8 cellular contexts compared by ENCODE assay signal in the genomic region with DNA sequence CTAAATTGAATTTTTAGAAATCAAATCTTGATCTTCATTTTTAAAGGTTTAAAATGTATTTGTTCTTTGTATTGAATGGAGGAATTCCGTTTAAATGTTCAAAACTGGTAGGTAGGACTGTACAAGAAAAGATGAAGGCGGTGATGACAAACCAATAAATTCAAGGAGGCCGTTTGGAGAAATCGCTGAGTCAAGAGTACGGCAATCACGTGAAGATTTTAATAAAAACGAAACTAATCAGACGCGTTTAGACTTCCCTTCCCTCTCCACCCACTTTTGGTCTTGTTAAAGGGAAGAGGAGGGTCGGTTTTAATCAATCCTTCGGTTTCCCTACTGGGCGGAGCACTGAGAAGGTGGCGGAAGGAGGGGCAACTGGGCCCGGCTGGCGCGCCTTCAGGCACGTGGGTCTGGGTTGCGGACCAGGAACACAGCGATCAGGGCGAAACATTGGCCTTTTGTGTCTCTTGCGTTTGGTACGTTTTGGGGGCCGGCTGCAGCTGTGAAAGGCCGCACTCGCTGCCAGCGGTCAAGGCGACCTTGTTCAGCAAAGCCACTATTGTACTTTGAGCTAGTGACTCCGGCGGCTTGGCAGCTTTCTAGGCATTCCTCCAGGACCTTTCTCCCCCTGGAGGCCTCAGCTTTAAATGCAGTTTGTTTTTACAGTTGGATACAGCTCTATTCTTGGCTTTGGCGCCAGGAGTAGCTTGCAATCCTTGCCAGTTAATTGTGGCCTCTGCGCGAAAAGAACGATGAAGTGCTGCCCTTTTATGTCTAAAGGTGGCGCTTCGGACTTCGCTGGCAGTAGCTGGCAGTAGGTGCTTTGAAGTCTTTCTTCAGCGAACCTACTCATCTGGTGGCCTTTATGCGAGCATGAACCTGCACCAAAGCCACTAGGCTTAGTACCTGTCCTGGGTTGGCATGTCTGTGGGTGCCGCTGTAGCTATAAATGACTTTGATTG. TPM values are rescaled to one million over a fixed set of nuclear protein-coding genes. Genes with fewer than 3 reads are reported as not detected.
DNase-seq lines count a peak whose midpoint lies in the region; ATAC-seq and TF ChIP-seq lines count a peak whose summit lies in the region.

No MANE protein-coding gene starts in this region.

- CTCF ChIA-PET in OCI-LY7 (lab: Charles Lee; ENCODE audit: unreplicated experiment) = interaction anchor here (0.7 to 1.2 kb wide), 5 partner anchors 17 to 267 kb away, joined by 3 to 4 read pairs (median 3); partner anchors contain the start of gene LAMP2

- POLR2A ChIA-PET in OCI-LY7 (lab: Charles Lee) = interaction anchor here (0.7 to 0.9 kb wide), 3 partner anchors 17 to 273 kb away, joined by 3 to 5 read pairs (median 4); partner anchors contain the start of genes CUL4B and LAMP2

- no peaks in the 10 kb centered on the region for H3K9me2 ChIP-seq in OCI-LY7 (ENCODE audit: insufficient read depth, low read length)

- TSS peak; percentile 80 for BruUV-seq in OCI-LY7 (replicated peaks; lab: Mats Ljungman, UMichigan)

- H3K27me3 ChIP-seq in HUES6 (ENCODE audit: control insufficient read depth, insufficient read depth, low read length) (no peaks in the 10 kb centered on the region), esophagus squamous epithelium (no peaks in the 10 kb centered on the region), muscle layer of duodenum (ENCODE audit: low read depth, low read length) (no peaks in the 10 kb centered on the region)

- no peaks in the 10 kb centered on the region for H3K79me2 ChIP-seq in OCI-LY7 (ENCODE audit: insufficient read depth, low read depth, low read length)

- H3K4me2 ChIP-seq in OCI-LY7 (ENCODE audit: low read length) = peak overlapping the region; percentile 46; the same call in 1 of the 2 replicates

- TF ChIP-seq CTCF in OCI-LY7 (conservative IDR thresholded peaks at IDR 0.05; ENCODE audit: low read length) (peak; percentile 69), esophagus squamous epithelium (IDR thresholded peaks at IDR 0.05) (peak; percentile 17 to 62 (median 47))

- H3K4me1 ChIP-seq in HUES6 (ENCODE audit: control insufficient read depth, insufficient read depth, low read length) (0 out of 2 replicates have a peak, but pooled peaks cover 4% of the 10 kb centered on the region), OCI-LY7 (ENCODE audit: insufficient read depth, low read length, poor library complexity, severe bottlenecking) (peaks cover 7% of the 10 kb centered on the region), esophagus squamous epithelium (peaks cover 0 to 19% (median 0%) of the 10 kb centered on the region in 3 donors), muscle layer of duodenum (ENCODE audit: control insufficient read depth in 1 of 2, insufficient read depth in 2 of 2, low read length in 2 of 2) (no peaks in the 10 kb centered on the region)

- H3K27ac ChIP-seq in HUES6 (ENCODE audit: low read depth, low read length) (peak overlapping the region; percentile 15; the same call in 1 of the 2 replicates), OCI-LY7 (ENCODE audit: low read depth, low read length, poor library complexity, severe bottlenecking) (no peak overlapping the region), esophagus squamous epithelium (peak overlapping the region; percentile 80 to 93 (median 88)), muscle layer of duodenum (ENCODE audit: low read length) (peak overlapping the region; percentile 82)

- H3K9ac ChIP-seq in HUES6 (ENCODE audit: low read length) = peak overlapping the region; percentile 61

- intact Hi-C loops in OCI-LY7 (cut with micrococcal nuclease; ENCODE audit: unreplicated experiment) (loop anchor here (1.0 kb wide), 1 partner anchor 17 kb away; the partner anchor contains the start of gene LAMP2), esophagus squamous epithelium (cut with DNase I) (no loop called here)

- peak in 1 of 4 donors; percentile 20 for TF ChIP-seq POLR2A in esophagus squamous epithelium (IDR thresholded peaks at IDR 0.05)

- H3K4me3 ChIP-seq in HUES6 (ENCODE audit: low read depth, low read length) (peak overlapping the region; percentile 51), OCI-LY7 (ENCODE audit: low read depth, low read length, poor library complexity, severe bottlenecking) (no peak overlapping the region), esophagus squamous epithelium (peak overlapping the region; percentile 37 to 64 (median 49)), muscle layer of duodenum (ENCODE audit: low read depth in 1 of 2, low read length in 2 of 2) (peak overlapping the region; percentile 58 to 63)

- peak overlapping the region; percentile 74 for H2AFZ ChIP-seq in OCI-LY7 (ENCODE audit: low read length)

- peak; percentile 81 for ATAC-seq in GM21423 (IDR thresholded peaks at IDR 0.05; ENCODE audit: unreplicated experiment)
- peak; percentile 85 for ATAC-seq in stimulated activated naive CD8-positive, alpha-beta T cell treated with anti-CD3 and anti-CD28 coated beads, Interleukin-15, Interleukin-2, amounts not matched to agents 100 U/mL and 50 U/mL, for 24 hours

- 1 to 28% methylated on average over 14 to 39 of the region's 39 CpGs for WGBS in esophagus squamous epithelium, 2 donors

- no peaks in the 10 kb centered on the region for H3K36me3 ChIP-seq in HUES6 (ENCODE audit: control insufficient read depth, insufficient read depth, low read length)
- H3K36me3 ChIP-seq in OCI-LY7 (ENCODE audit: insufficient read depth, low read length) = no peaks in the 10 kb centered on the region
- H3K36me3 ChIP-seq in esophagus squamous epithelium = no peaks in the 10 kb centered on the region
- H3K36me3 ChIP-seq in muscle layer of duodenum (ENCODE audit: control insufficient read depth in 1 of 2, insufficient read depth in 2 of 2, low read length in 2 of 2) = no peaks in the 10 kb centered on the region

- peak; percentile 90 for DNase-seq in DMS 273 treated with DMSO at 0.1 percent for 48 hours (lab: John Stamatoyannopoulos, UW)
- DNase-seq in OCI-LY7 (ENCODE audit: low spot score) = peak; percentile 52
- peak; percentile 65 to 67 for DNase-seq in activated T-cell treated with anti-CD3 and anti-CD28 coated beads, Interleukin-2, amount 50 U/mL, for 48 hours
- DNase-seq in esophagus squamous epithelium (lab: John Stamatoyannopoulos, UW) = peak; percentile 15
- peak; percentile 49 for DNase-seq in stimulated activated naive CD8-positive, alpha-beta T cell treated with anti-CD3 and anti-CD28 coated beads, Interleukin-15, Interleukin-2, amounts not matched to agents 100 U/mL and 50 U/mL, for 24 hours

- no peaks in the 10 kb centered on the region for H4K20me1 ChIP-seq in OCI-LY7 (ENCODE audit: insufficient read depth, low read length)

- H3K9me3 ChIP-seq in HUES6 (ENCODE audit: control insufficient read depth, insufficient read depth, low read depth, low read length) (no peaks in the 10 kb centered on the region), OCI-LY7 (ENCODE audit: low read length) (no peaks in the 10 kb centered on the region), esophagus squamous epithelium (no peaks in the 10 kb centered on the region), muscle layer of duodenum (ENCODE audit: control insufficient read depth in 1 of 2, low read length in 2 of 2) (no peaks in the 10 kb centered on the region)

RNA-seq across cellular contexts. Expression of gene LAMP2, which starts 16.7 kb away (rescaled TPM):
- total RNA-seq in OCI-LY7 (2014; rRNA removed; shearing (Covaris generic)) = 12.2 and 17.9 TPM in 2 replicates
- total RNA-seq in OCI-LY7 (2022) (39.6 and 45.2 TPM in 2 replicates), esophagus squamous epithelium (100 to 1,000 TPM; 112 to 192 (median 117) TPM)

Comparison
In these comparisons a context has a peak if more than half of its experiments do, and no peak if none do; other contexts are left out.
1. DNase-seq: peak in every context shown above with its lines; median percentile 90 in DMS 273 treated with DMSO at 0.1 percent for 48 hours; 66 in activated T-cell treated with anti-CD3 and anti-CD28 coated beads, Interleukin-2, amount 50 U/mL, for 48 hours; 52 in OCI-LY7; 49 in stimulated activated naive CD8-positive, alpha-beta T cell treated with anti-CD3 and anti-CD28 coated beads, Interleukin-15, Interleukin-2, amounts not matched to agents 100 U/mL and 50 U/mL, for 24 hours; 15 in esophagus squamous epithelium.